ENCODE assay signal across 31 cellular contexts in genomic region chr7:66537380-66537779, GRCh38.
"Had no signal": no experiment of that assay in that cellular context is flagged by ENCODE, and none has a peak within 500 bp of the region (broad histone marks: within the 10 kb centered on the region; RNA-seq: fewer than 3 reads in every experiment).

No MANE protein-coding gene starts in this region.

- H3K36me3 ChIP-seq: brain microvascular endothelial cell had no signal

- DNase-seq: activated B cell treated with CpG ODN at 0.5 μM for 24 hours; activated CD4-positive, alpha-beta T cell treated with anti-CD3 and anti-CD28 coated beads for 48 hours; activated CD4-positive, alpha-beta T cell treated with anti-CD3 and anti-CD28 coated beads, Interleukin-2, amount 50 U/mL, for 1 hour; activated CD4-positive, alpha-beta T cell treated with anti-CD3 and anti-CD28 coated beads, Interleukin-2, amount 50 U/mL, for 48 hours; activated CD8-positive, alpha-beta memory T cell treated with anti-CD3 and anti-CD28 coated beads for 24 hours; activated CD8-positive, alpha-beta T cell treated with anti-CD3 and anti-CD28 coated beads for 36 hours; activated effector memory CD4-positive, alpha-beta T cell treated with Interleukin-2 at 50 U/mL for 16 hours; activated gamma-delta T cell treated with Interleukin-2 at 50 U/mL for 16 hours; activated naive CD4-positive, alpha-beta T cell treated with anti-CD3 and anti-CD28 coated beads, Interleukin-2, amount 10 ng/mL, durations not matched to agents 7 days and 5 days; activated naive CD8-positive, alpha-beta T cell treated with anti-CD3 and anti-CD28 coated beads, Interleukin-2, amount 10 ng/mL, durations not matched to agents 7 days and 5 days; activated T-cell treated with anti-CD3 and anti-CD28 coated beads, Interleukin-2, amount 50 U/mL, for 4 hours; amniotic stem cell; anterior cingulate cortex; brain microvascular endothelial cell; dorsolateral prefrontal cortex; effector memory CD4-positive, alpha-beta T cell; erythroblast; foreskin melanocyte; T1000; WERI-Rb-1 had no signal

- H3K4me1 Mint-ChIP-seq: activated B cell treated with CpG ODN at 0.5 μM for 24 hours; activated naive CD4-positive, alpha-beta T cell treated with anti-CD3 and anti-CD28 coated beads, Interleukin-2, amount 10 ng/mL, durations not matched to agents 7 days and 5 days; activated naive CD8-positive, alpha-beta T cell treated with anti-CD3 and anti-CD28 coated beads, Interleukin-2, amount 10 ng/mL, durations not matched to agents 7 days and 5 days; activated T-helper 17 cell treated with anti-CD3 and anti-CD28 coated beads, Interleukin-2, amount 50 U/mL, for 72 hours; central memory CD8-positive, alpha-beta T cell had no signal

- H3K4me1 ChIP-seq: esophagus muscularis mucosa, gastroesophageal sphincter had no signal

- H3K27me3 ChIP-seq: brain microvascular endothelial cell, dorsolateral prefrontal cortex, esophagus muscularis mucosa, gastroesophageal sphincter had no signal

- H3K27me3 Mint-ChIP-seq: activated B cell treated with CpG ODN at 0.5 μM for 24 hours; activated CD8-positive, alpha-beta T cell treated with anti-CD3 and anti-CD28 coated beads for 36 hours; activated naive CD4-positive, alpha-beta T cell treated with anti-CD3 and anti-CD28 coated beads, Interleukin-2, amount 10 ng/mL, durations not matched to agents 7 days and 5 days; activated naive CD8-positive, alpha-beta T cell treated with anti-CD3 and anti-CD28 coated beads, Interleukin-2, amount 10 ng/mL, durations not matched to agents 7 days and 5 days; activated T-helper 17 cell treated with anti-CD3 and anti-CD28 coated beads, Interleukin-2, amount 50 U/mL, for 72 hours; central memory CD8-positive, alpha-beta T cell; dendritic cell treated with granulocyte-macrophage colony-stimulating factor and Interleukin-4, amounts not matched to agents 40 ng/mL and 50 ng/mL, for 4 days had no signal

- FAIRE-seq: astrocyte, bronchial epithelial cell had no signal

- H3K9me3 ChIP-seq: esophagus muscularis mucosa, gastroesophageal sphincter had no signal

- H3K36me3 Mint-ChIP-seq: activated naive CD4-positive, alpha-beta T cell treated with anti-CD3 and anti-CD28 coated beads, Interleukin-2, amount 50 U/mL, for 72 hours; activated naive CD8-positive, alpha-beta T cell treated with anti-CD3 and anti-CD28 coated beads, Interleukin-2, amount 10 ng/mL, durations not matched to agents 7 days and 5 days had no signal

- H3K27ac ChIP-seq: brain microvascular endothelial cell, coronary artery, dorsolateral prefrontal cortex, esophagus muscularis mucosa, gastroesophageal sphincter, WERI-Rb-1 had no signal

- H3K4me3 Mint-ChIP-seq: activated B cell treated with CpG ODN at 0.5 μM for 24 hours; activated CD8-positive, alpha-beta T cell treated with anti-CD3 and anti-CD28 coated beads for 36 hours; activated naive CD4-positive, alpha-beta T cell treated with anti-CD3 and anti-CD28 coated beads, Interleukin-2, amount 10 ng/mL, durations not matched to agents 7 days and 5 days; activated naive CD8-positive, alpha-beta T cell treated with anti-CD3 and anti-CD28 coated beads, Interleukin-2, amount 10 ng/mL, durations not matched to agents 7 days and 5 days; activated T-cell treated with anti-CD3 and anti-CD28 coated beads, Interleukin-2, amount 50 U/mL, for 4 hours; activated T-helper 17 cell treated with anti-CD3 and anti-CD28 coated beads, Interleukin-2, amount 50 U/mL, for 72 hours; central memory CD8-positive, alpha-beta T cell; dendritic cell treated with granulocyte-macrophage colony-stimulating factor and Interleukin-4, amounts not matched to agents 40 ng/mL and 50 ng/mL, for 4 days; T-helper 2 cell treated with Interferon-gamma antibody and Interleukin-4, amounts not matched to agents 5 μg/mL and 100 μg/mL, for 36 hours had no signal

- H3K27ac Mint-ChIP-seq: activated B cell treated with CpG ODN at 0.5 μM for 24 hours; activated CD8-positive, alpha-beta T cell treated with anti-CD3 and anti-CD28 coated beads for 36 hours; activated naive CD4-positive, alpha-beta T cell treated with anti-CD3 and anti-CD28 coated beads, Interleukin-2, amount 10 ng/mL, durations not matched to agents 7 days and 5 days; activated naive CD4-positive, alpha-beta T cell treated with anti-CD3 and anti-CD28 coated beads, Interleukin-2, amount 50 U/mL, for 72 hours; activated naive CD8-positive, alpha-beta T cell treated with anti-CD3 and anti-CD28 coated beads, Interleukin-2, amount 10 ng/mL, durations not matched to agents 7 days and 5 days; activated T-helper 17 cell treated with anti-CD3 and anti-CD28 coated beads, Interleukin-2, amount 50 U/mL, for 72 hours; dendritic cell treated with granulocyte-macrophage colony-stimulating factor and Interleukin-4, amounts not matched to agents 40 ng/mL and 50 ng/mL, for 4 days; T-helper 2 cell treated with Interferon-gamma antibody and Interleukin-4, amounts not matched to agents 5 μg/mL and 100 μg/mL, for 36 hours had no signal

- H3K9me3 Mint-ChIP-seq: activated B cell treated with CpG ODN at 0.5 μM for 24 hours; activated CD8-positive, alpha-beta T cell treated with anti-CD3 and anti-CD28 coated beads for 36 hours; activated naive CD4-positive, alpha-beta T cell treated with anti-CD3 and anti-CD28 coated beads, Interleukin-2, amount 10 ng/mL, durations not matched to agents 7 days and 5 days; activated naive CD4-positive, alpha-beta T cell treated with anti-CD3 and anti-CD28 coated beads, Interleukin-2, amount 50 U/mL, for 72 hours; activated naive CD8-positive, alpha-beta T cell treated with anti-CD3 and anti-CD28 coated beads, Interleukin-2, amount 10 ng/mL, durations not matched to agents 7 days and 5 days; activated T-cell treated with anti-CD3 and anti-CD28 coated beads, Interleukin-2, amount 50 U/mL, for 4 hours; activated T-helper 17 cell treated with anti-CD3 and anti-CD28 coated beads, Interleukin-2, amount 50 U/mL, for 72 hours; central memory CD8-positive, alpha-beta T cell; dendritic cell treated with granulocyte-macrophage colony-stimulating factor and Interleukin-4, amounts not matched to agents 40 ng/mL and 50 ng/mL, for 4 days; T-helper 2 cell treated with Interferon-gamma antibody and Interleukin-4, amounts not matched to agents 5 μg/mL and 100 μg/mL, for 36 hours had no signal

- ATAC-seq: activated CD4-positive, CD25-positive, alpha-beta regulatory T cell treated with anti-CD3 and anti-CD28 coated beads, Interleukin-2, amount 50 U/mL, for 24 hours; activated CD8-positive, alpha-beta T cell treated with anti-CD3 and anti-CD28 coated beads for 36 hours; activated T-cell treated with anti-CD3 and anti-CD28 coated beads, Interleukin-2, amount 50 U/mL, for 4 hours; activated T-helper 17 cell treated with anti-CD3 and anti-CD28 coated beads, Interleukin-2, amount 50 U/mL, for 72 hours; gastroesophageal sphincter had no signal

- H3K4me3 ChIP-seq: coronary artery, dorsolateral prefrontal cortex, esophagus muscularis mucosa, gastroesophageal sphincter had no signal
